In the genomic region with DNA sequence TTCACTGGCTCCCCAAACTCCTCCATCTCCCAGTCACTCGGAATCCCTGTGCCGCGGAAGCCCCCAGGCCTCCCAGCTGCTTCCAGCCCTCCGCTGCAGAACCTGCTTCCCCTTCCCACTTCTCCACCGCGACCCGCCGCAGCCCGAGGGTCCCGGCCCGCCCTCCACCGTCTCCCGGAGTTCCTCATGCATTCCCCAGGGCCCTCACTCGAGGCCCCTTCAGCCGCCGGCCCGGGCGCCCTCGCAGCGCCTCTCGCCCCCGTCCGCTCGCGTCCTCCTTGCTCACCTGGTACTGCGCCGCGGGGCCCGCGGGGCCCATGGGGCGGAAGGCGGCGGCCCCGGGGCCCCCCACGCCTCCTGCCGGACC, we compare ENCODE assay signal across 8 cellular contexts. TPM values are rescaled to one million over a fixed set of nuclear protein-coding genes. Genes with fewer than 3 reads are reported as not detected.
DNase-seq lines count a peak whose midpoint lies in the region; ATAC-seq and TF ChIP-seq lines count a peak whose summit lies in the region.

No MANE protein-coding gene starts in this region.

- intact Hi-C loops in breast epithelium (cut with DNase I; ENCODE audit: low total_unique reads): no loop called here

- no peaks in the 10 kb centered on the region for H3K9me2 ChIP-seq in Karpas-422 (replicated peaks; ENCODE audit: insufficient read depth, low read length)

- peak overlapping the region; percentile 94 for H3K9ac ChIP-seq in Karpas-422 (ENCODE audit: low read length)

- no peaks in the 10 kb centered on the region for H3K27me3 ChIP-seq in Karpas-422 (ENCODE audit: low read length)
- no peaks in the 10 kb centered on the region for H3K27me3 ChIP-seq in breast epithelium

- no peak for TF ChIP-seq CTCF in breast epithelium (IDR thresholded peaks at IDR 0.05)
- no peak for TF ChIP-seq CTCF in type B pancreatic cell (conservative IDR thresholded peaks at IDR 0.05)

- H3K79me2 ChIP-seq in Karpas-422 (ENCODE audit: low read length): peaks cover 52% of the 10 kb centered on the region

- TF ChIP-seq POLR2A in breast epithelium (IDR thresholded peaks at IDR 0.05): no peak

- H3K36me3 Mint-ChIP-seq in memory B cell (no peaks in the 10 kb centered on the region), type B pancreatic cell (no peaks in the 10 kb centered on the region)

- H3K4me1 Mint-ChIP-seq in memory B cell (peaks cover 14% of the 10 kb centered on the region), type B pancreatic cell (ENCODE audit: unreplicated experiment) (peaks cover 33% of the 10 kb centered on the region)

- peaks cover 19% of the 10 kb centered on the region; the same call in 1 of the 2 replicates for H4K20me1 ChIP-seq in Karpas-422 (ENCODE audit: insufficient read depth, low read depth, low read length)

- peaks cover 40% of the 10 kb centered on the region for H3K4me1 ChIP-seq in Karpas-422 (ENCODE audit: low read length)
- H3K4me1 ChIP-seq in breast epithelium: peaks cover 11 to 30% of the 10 kb centered on the region in 2 donors

- H3K27ac Mint-ChIP-seq in memory B cell (peak overlapping the region; percentile 76), type B pancreatic cell (peak overlapping the region; percentile 94)

- H3K27me3 Mint-ChIP-seq in memory B cell (no peaks in the 10 kb centered on the region), type B pancreatic cell (peaks cover 8% of the 10 kb centered on the region)

- H3K4me3 Mint-ChIP-seq in memory B cell (peak overlapping the region; percentile 95), type B pancreatic cell (peak overlapping the region; percentile 97)

- no peak overlapping the region for H2AFZ ChIP-seq in Karpas-422 (ENCODE audit: low read length)

- H3K36me3 ChIP-seq in Karpas-422 (ENCODE audit: insufficient read depth, low read length): no peaks in the 10 kb centered on the region
- H3K36me3 ChIP-seq in breast epithelium: no peaks in the 10 kb centered on the region

- ATAC-seq in GM21526 (IDR thresholded peaks at IDR 0.05; ENCODE audit: low FRiP score, unreplicated experiment) (peak; percentile 30), memory B cell (ENCODE audit: low read depth) (peak; percentile 17), GM21515 (IDR thresholded peaks at IDR 0.05; ENCODE audit: unreplicated experiment) (no peak)

- H3K4me2 ChIP-seq in Karpas-422 (ENCODE audit: low read depth, low read length, poor library complexity, severe bottlenecking): peak overlapping the region; percentile 84

- H3K9me3 ChIP-seq in Karpas-422 (ENCODE audit: low read length) (no peaks in the 10 kb centered on the region), breast epithelium (no peaks in the 10 kb centered on the region)

- H3K9me3 Mint-ChIP-seq in memory B cell (no peaks in the 10 kb centered on the region), type B pancreatic cell (no peaks in the 10 kb centered on the region)

- H3K27ac ChIP-seq in Karpas-422 (ENCODE audit: low read length): peak overlapping the region; percentile 74
- peak overlapping the region; percentile 90 to 95 for H3K27ac ChIP-seq in breast epithelium

- H3K4me3 ChIP-seq in GM08714 (ENCODE audit: low read length) (peak overlapping the region; percentile 90), Karpas-422 (ENCODE audit: low read length) (peak overlapping the region; percentile 94), breast epithelium (peak overlapping the region; percentile 69 to 97 (median 94))

- DNase-seq in Karpas-422 (peak; percentile 67), breast epithelium (ENCODE audit: low spot score in 2 of 2) (peak in 1 of 2 donors; percentile 46), memory B cell (ENCODE audit: low spot score in 2 of 2) (no peak), type B pancreatic cell (ENCODE audit: extremely low spot score, unreplicated experiment) (no peak), GOT3 (lab: John Stamatoyannopoulos, UW) (no peak)

RNA-seq across cellular contexts. Expression of a gene that starts 0.3 kb away (rescaled TPM):
- total RNA-seq in Karpas-422 (2014; rRNA removed; shearing (Covaris generic); ENCODE audit: low replicate concordance): 103 and 143 TPM in 2 replicates
- total RNA-seq in breast epithelium (100 to 1,000 TPM; 142 to 210 (median 192) TPM), type B pancreatic cell (ENCODE audit: low replicate concordance) (64.8 and 67.3 TPM in 2 replicates)

RNA-seq across cellular contexts. Expression of a gene that starts 14.7 kb away (rescaled TPM):
- 30.7 and 39.5 TPM in 2 replicates for total RNA-seq in Karpas-422 (2014; rRNA removed; shearing (Covaris generic); ENCODE audit: low replicate concordance)
- total RNA-seq in breast epithelium: 10 to 100 TPM; 55.4 to 78.7 (median 59.1) TPM
- 39.4 and 45.2 TPM in 2 replicates for total RNA-seq in type B pancreatic cell (ENCODE audit: low replicate concordance)

RNA-seq across cellular contexts. Expression of a gene that starts 14.9 kb away (rescaled TPM):
- 26.9 and 49.1 TPM in 2 replicates for total RNA-seq in Karpas-422 (2014; rRNA removed; shearing (Covaris generic); ENCODE audit: low replicate concordance)
- total RNA-seq in breast epithelium: 100 to 1,000 TPM in 2 of 3 donors, 10 to 100 TPM in 1; 98.3 to 110 (median 104) TPM
- 112 and 113 TPM in 2 replicates for total RNA-seq in type B pancreatic cell (ENCODE audit: low replicate concordance)

RNA-seq across cellular contexts. Expression of a gene that starts 31.3 kb away (rescaled TPM):
- total RNA-seq in Karpas-422 (2014; rRNA removed; shearing (Covaris generic); ENCODE audit: low replicate concordance): not detected in 2 replicates
- total RNA-seq in breast epithelium: not detected
- not detected in 2 replicates for total RNA-seq in type B pancreatic cell (ENCODE audit: low replicate concordance)

RNA-seq across cellular contexts. Expression of a gene that starts 39.6 kb away (rescaled TPM):
- not detected in 2 replicates for total RNA-seq in Karpas-422 (2014; rRNA removed; shearing (Covaris generic); ENCODE audit: low replicate concordance)
- total RNA-seq in breast epithelium (not detected), type B pancreatic cell (ENCODE audit: low replicate concordance) (not detected in 2 replicates)
